ENCODE assay signal across 22 cellular contexts in genomic region chr3:41638381-41638780, GRCh38.
"Had no signal": no experiment of that assay in that cellular context is flagged by ENCODE, and none has a peak within 500 bp of the region (broad histone marks: within the 10 kb centered on the region; RNA-seq: fewer than 3 reads in every experiment).

No MANE protein-coding gene starts in this region.

- H3K4me1 ChIP-seq: esophagus squamous epithelium, lower lobe of right lung, psoas muscle, testis, tibial artery had no signal

- H3K36me3 ChIP-seq: esophagus squamous epithelium, lower lobe of right lung, ovary, sigmoid colon, tibial artery had no signal

- H3K4me3 ChIP-seq: coronary artery, esophagus squamous epithelium, lower lobe of right lung, ovary, psoas muscle, sigmoid colon, testis, tibial artery had no signal

- H3K27ac ChIP-seq: coronary artery, esophagus squamous epithelium, lower lobe of right lung, ovary, psoas muscle, sigmoid colon, testis, tibial artery had no signal

- H3K27me3 ChIP-seq: esophagus squamous epithelium, ovary, sigmoid colon, testis, tibial artery had no signal

- DNase-seq: dermis blood vessel endothelial cell; effector memory CD4-positive, alpha-beta T cell; esophagus squamous epithelium; hypothalamus; immature natural killer cell; islet precursor cell; left ventricle myocardium superior; lower lobe of right lung; natural killer cell; occipital lobe; ovary; posterior cingulate gyrus; psoas muscle; right cardiac atrium; sigmoid colon; stimulated activated CD4-positive, alpha-beta T cell treated with anti-CD3 and anti-CD28 coated beads, Interleukin-2, amount 100 ng/mL, for 24 hours; stimulated activated CD4-positive, alpha-beta T cell treated with anti-CD3 and anti-CD28 coated beads, Interleukin-4, amount 100 ng/mL, for 4 hours; stimulated activated naive CD8-positive, alpha-beta T cell treated with anti-CD3 and anti-CD28 coated beads, Interleukin-15, Interleukin-2, amounts not matched to agents 100 U/mL and 50 U/mL, for 24 hours; substantia nigra; testis; tibial artery had no signal

- H3K9me3 ChIP-seq: esophagus squamous epithelium, lower lobe of right lung, ovary, psoas muscle, sigmoid colon, testis, tibial artery had no signal
